In genomic region chr20:12112665-12113064, GRCh38 we compare ENCODE assay signal across 17 cellular contexts.
DNase-seq lines count a peak whose midpoint lies in the region; ATAC-seq, FAIRE-seq and TF ChIP-seq lines count a peak whose summit lies in the region.
"Had no signal": no experiment of that assay in that cellular context is flagged by ENCODE, and none has a peak within 500 bp of the region (broad histone marks: within the 10 kb centered on the region; RNA-seq: fewer than 3 reads in every experiment).

No MANE protein-coding gene starts in this region.

- H3K9me3 Mint-ChIP-seq in activated CD8-positive, alpha-beta memory T cell treated with anti-CD3 and anti-CD28 coated beads, Interleukin-2, amount 10 ng/mL, durations not matched to agents 7 days and 5 days (ENCODE audit: low read depth), result peaks cover 11% of the 10 kb centered on the region

- H3K9me3 ChIP-seq in A549, result no peaks in the 10 kb centered on the region
- no peaks in the 10 kb centered on the region for H3K9me3 ChIP-seq in PC-3 (ENCODE audit: low read length)
- H3K9me3 ChIP-seq: HAP-1 had no signal

- no peak overlapping the region for H3K4me3 ChIP-seq in A549
- H3K4me3 ChIP-seq in KMS-11 (IDR thresholded peaks at IDR 0.05; ENCODE audit: insufficient read depth, low read depth, low read length), result no peak overlapping the region
- no peak overlapping the region for H3K4me3 ChIP-seq in PC-3 (ENCODE audit: low read length)
- H3K4me3 ChIP-seq: HAP-1 had no signal

- H3K27ac ChIP-seq in A549 (no peak overlapping the region), KMS-11 (no peak overlapping the region), PC-3 (ENCODE audit: low read length) (peak overlapping the region; percentile 66; the same call in 1 of the 2 replicates)

- H2AFZ ChIP-seq in KMS-11 (ENCODE audit: low read depth) (no peak overlapping the region), PC-3 (ENCODE audit: low read length) (no peak overlapping the region)

- no peaks in the 10 kb centered on the region for H3F3A ChIP-seq in PC-3 (ENCODE audit: low read length, unreplicated experiment)

- H3K9ac ChIP-seq in KMS-11 (no peak overlapping the region), PC-3 (ENCODE audit: low read length) (no peak overlapping the region)

- intact Hi-C loops in PC-3 (cut with micrococcal nuclease), result no loop called here

- no TSS peak for BruUV-seq in PC-3 (replicated peaks; lab: Mats Ljungman, UMichigan)

- POLR2A ChIA-PET in A549 (lab: Yijun Ruan, JAX) (no interaction called here), PC-3 (lab: Charles Lee; ENCODE audit: unreplicated experiment) (no interaction called here)

- TF ChIP-seq RAD21 in A549 (conservative IDR thresholded peaks at IDR 0.05 in 1 of 2, IDR thresholded peaks at IDR 0.05 in 1 of 2), result no peak

- ATAC-seq in A549 (no peak), PC-3 (no peak), GM21360 (IDR thresholded peaks at IDR 0.05; ENCODE audit: unreplicated experiment) (no peak)
- no peak for ATAC-seq in activated CD8-positive, alpha-beta memory T cell treated with anti-CD3 and anti-CD28 coated beads, Interleukin-2, amount 10 ng/mL, durations not matched to agents 7 days and 5 days

- no peak for TF ChIP-seq EP300 in A549 (IDR thresholded peaks at IDR 0.05)

- no peaks in the 10 kb centered on the region for H3K9me2 ChIP-seq in PC-3 (replicated peaks; ENCODE audit: low read length)

- H3K4me1 ChIP-seq in A549 (no peaks in the 10 kb centered on the region), KMS-11 (ENCODE audit: low read depth, poor library complexity, severe bottlenecking) (peaks cover 74% of the 10 kb centered on the region), PC-3 (ENCODE audit: insufficient read depth, low read length) (peaks cover 26% of the 10 kb centered on the region)
- H3K4me1 ChIP-seq: HAP-1 had no signal

- FAIRE-seq in A549 (lab: Jason Lieb, UNC), result no peak
- FAIRE-seq: GM12891, GM18507, H54 had no signal

- no peak overlapping the region for H3K4me3 Mint-ChIP-seq in activated CD8-positive, alpha-beta memory T cell treated with anti-CD3 and anti-CD28 coated beads, Interleukin-2, amount 10 ng/mL, durations not matched to agents 7 days and 5 days
- H3K4me3 Mint-ChIP-seq: CD4-positive, alpha-beta memory T cell had no signal

- H3K27me3 Mint-ChIP-seq in activated CD8-positive, alpha-beta memory T cell treated with anti-CD3 and anti-CD28 coated beads, Interleukin-2, amount 10 ng/mL, durations not matched to agents 7 days and 5 days, result no peaks in the 10 kb centered on the region
- H3K27me3 Mint-ChIP-seq: CD4-positive, alpha-beta memory T cell had no signal

- H4K20me1 ChIP-seq in KMS-11 (ENCODE audit: insufficient read depth) (no peaks in the 10 kb centered on the region), PC-3 (ENCODE audit: low read length) (no peaks in the 10 kb centered on the region)

- H3K36me3 ChIP-seq in KMS-11 (ENCODE audit: insufficient read depth) (no peaks in the 10 kb centered on the region), PC-3 (ENCODE audit: low read depth, low read length) (no peaks in the 10 kb centered on the region)
- H3K36me3 ChIP-seq: HAP-1 had no signal

- H3K36me3 Mint-ChIP-seq in activated CD8-positive, alpha-beta memory T cell treated with anti-CD3 and anti-CD28 coated beads, Interleukin-2, amount 10 ng/mL, durations not matched to agents 7 days and 5 days, result no peaks in the 10 kb centered on the region
- H3K36me3 Mint-ChIP-seq: CD4-positive, alpha-beta memory T cell had no signal

- H3K27ac Mint-ChIP-seq in activated CD8-positive, alpha-beta memory T cell treated with anti-CD3 and anti-CD28 coated beads, Interleukin-2, amount 10 ng/mL, durations not matched to agents 7 days and 5 days, result no peak overlapping the region
- H3K27ac Mint-ChIP-seq: CD4-positive, alpha-beta memory T cell had no signal

- H3K4me2 ChIP-seq in A549, result no peak overlapping the region
- H3K4me2 ChIP-seq in KMS-11, result peak overlapping the region; percentile 9; the same call in 1 of the 2 replicates
- peak overlapping the region; percentile 51; the same call in 1 of the 2 replicates for H3K4me2 ChIP-seq in PC-3 (ENCODE audit: low read length)

- CTCF ChIA-PET in A549 (lab: Yijun Ruan, JAX) (no interaction called here), PC-3 (lab: Charles Lee) (no interaction called here)
- CTCF ChIA-PET in activated CD8-positive, alpha-beta memory T cell treated with anti-CD3 and anti-CD28 coated beads, Interleukin-2, amount 10 ng/mL, durations not matched to agents 7 days and 5 days (lab: Charles Lee), result no interaction called here

- no peak for TF ChIP-seq CTCF in A549 (IDR thresholded peaks at IDR 0.05)
- TF ChIP-seq CTCF in KMS-11 (conservative IDR thresholded peaks at IDR 0.05; ENCODE audit: low read depth, low read length), result no peak
- no peak for TF ChIP-seq CTCF in PC-3 (conservative IDR thresholded peaks at IDR 0.05; ENCODE audit: low read depth, low read length)

- H3K79me2 ChIP-seq in KMS-11 (ENCODE audit: insufficient read depth, low read depth), result no peaks in the 10 kb centered on the region
- no peaks in the 10 kb centered on the region for H3K79me2 ChIP-seq in PC-3 (ENCODE audit: low read length)

- WGBS in A549 (ENCODE audit: missing lambda C conversion rate), result 3% methylated on average over 2 of the region's 2 CpGs

- TF ChIP-seq POLR2A in A549 (IDR thresholded peaks at IDR 0.05; ENCODE audit: low read length), result no peak

- DNase-seq in A549 (ENCODE audit: low read depth in 1 of 2, low spot score in 1 of 2), result no peak
- DNase-seq in PC-3, result no peak
- DNase-seq in activated CD8-positive, alpha-beta memory T cell treated with anti-CD3 and anti-CD28 coated beads, Interleukin-2, amount 10 ng/mL, durations not matched to agents 7 days and 5 days, result no peak
- DNase-seq in RPMI8226, result no peak
- DNase-seq: 8988T; CD4-positive, alpha-beta memory T cell; COR-L47; DMS53; DMS79 treated with DMSO at 0.1 percent for 48 hours; GF-D8; GOT3 had no signal

- H3K4me1 Mint-ChIP-seq in activated CD8-positive, alpha-beta memory T cell treated with anti-CD3 and anti-CD28 coated beads, Interleukin-2, amount 10 ng/mL, durations not matched to agents 7 days and 5 days, result no peaks in the 10 kb centered on the region
- H3K4me1 Mint-ChIP-seq: CD4-positive, alpha-beta memory T cell had no signal

- H3K27me3 ChIP-seq in KMS-11 (ENCODE audit: insufficient read depth, low read depth) (no peaks in the 10 kb centered on the region), PC-3 (ENCODE audit: low read length) (no peaks in the 10 kb centered on the region)

TF ChIP-seq in A549, 52 proteins besides CTCF, POLR2A, EP300 and RAD21:
- TF ChIP-seq MAFK (IDR thresholded peaks at IDR 0.05; ENCODE audit: partially characterized antibody), result peak; percentile 72
- TF ChIP-seq HDAC2 (IDR thresholded peaks at IDR 0.05), result no peak
TF ChIP-seq in A549: peak in this region for 1.
